Comparison of ENCODE assay signal across 8 cellular contexts in genomic region chr6:122838060-122838780, GRCh38.
DNase-seq lines count a peak whose midpoint lies in the region; ATAC-seq and TF ChIP-seq lines count a peak whose summit lies in the region.

No MANE protein-coding gene starts in this region.

- H3K36me3 ChIP-seq in SU-DHL-6 (ENCODE audit: low read length): no peaks in the 10 kb centered on the region

- H2AFZ ChIP-seq in SU-DHL-6 (ENCODE audit: low read depth, low read length, severe bottlenecking): no peak overlapping the region

- H4K20me1 ChIP-seq in SU-DHL-6 (ENCODE audit: low read depth, low read length): no peaks in the 10 kb centered on the region

- H3K4me3 ChIP-seq in HL-60 (replicated peaks; ENCODE audit: insufficient read depth, low read length) (no peak overlapping the region), SU-DHL-6 (ENCODE audit: insufficient read depth, low read length, poor library complexity, severe bottlenecking) (no peak overlapping the region)

- no peaks in the 10 kb centered on the region for H3K9me3 ChIP-seq in SU-DHL-6 (ENCODE audit: insufficient read depth, low read length)

- H3K27ac ChIP-seq in HL-60 (replicated peaks): no peak overlapping the region
- no peak overlapping the region for H3K27ac ChIP-seq in SU-DHL-6 (ENCODE audit: low read depth, low read length)

- no peaks in the 10 kb centered on the region for H3K9me2 ChIP-seq in SU-DHL-6 (replicated peaks; ENCODE audit: insufficient read depth, low read length)

- no peaks in the 10 kb centered on the region for H3K79me2 ChIP-seq in SU-DHL-6 (ENCODE audit: insufficient read depth, low read length)

- ATAC-seq in HG02852 (IDR thresholded peaks at IDR 0.05; ENCODE audit: unreplicated experiment) (no peak), GM21717 (IDR thresholded peaks at IDR 0.05; ENCODE audit: unreplicated experiment) (no peak)

- peak; percentile 68 for TF ChIP-seq CTCF in AG09319 (IDR thresholded peaks at IDR 0.05; ENCODE audit: low read depth, low read length)
- TF ChIP-seq CTCF in HL-60 (IDR thresholded peaks at IDR 0.05; ENCODE audit: insufficient read depth, low read length): peak; percentile 28
- peak; percentile 17 for TF ChIP-seq CTCF in SU-DHL-6 (IDR thresholded peaks at IDR 0.05; ENCODE audit: insufficient read depth, low read length, poor library complexity, severe bottlenecking)

- DNase-seq in AG09319 (ENCODE audit: extremely low read depth, low read depth) (peak; percentile 8), HL-60 (ENCODE audit: low read depth in 1 of 2, low spot score in 1 of 2) (no peak), iris pigment epithelial cell (ENCODE audit: low read depth) (peak; percentile 31), globus pallidus (ENCODE audit: low spot score) (no peak), NCI-H1105 treated with DMSO at 0.1 percent for 48 hours (lab: John Stamatoyannopoulos, UW) (no peak)

- no peak overlapping the region for H3K4me2 ChIP-seq in SU-DHL-6 (ENCODE audit: low read depth, low read length, poor library complexity, severe bottlenecking)

- no peaks in the 10 kb centered on the region for H3K27me3 ChIP-seq in HL-60 (ENCODE audit: insufficient read depth, poor library complexity, severe bottlenecking)
- no peaks in the 10 kb centered on the region; the same call in 1 of the 2 replicates for H3K27me3 ChIP-seq in SU-DHL-6 (ENCODE audit: low read length)

- H3F3A ChIP-seq in SU-DHL-6 (ENCODE audit: insufficient read depth): no peaks in the 10 kb centered on the region

- H3K9ac ChIP-seq in SU-DHL-6 (ENCODE audit: low read length): no peak overlapping the region

Comparison
In these comparisons a context has a peak if more than half of its experiments do, and no peak if none do; other contexts are left out.
1. DNase-seq: peak in AG09319 (single experiment) and iris pigment epithelial cell (single experiment); none in HL-60 (0 of 2), globus pallidus (single experiment) and NCI-H1105 treated with DMSO at 0.1 percent for 48 hours (single experiment).
2. CTCF ChIP-seq: peak in every context shown above with its lines; median percentile 68 in AG09319; 28 in HL-60; 17 in SU-DHL-6.